ENCODE assay signal across 9 cellular contexts in genomic region chr1:164644774-164645634, GRCh38.
A peak's percentile ranks its signal among the peaks of the same experiment; 100 is the strongest.
DNase-seq lines count a peak whose midpoint lies in the region; ATAC-seq and TF ChIP-seq lines count a peak whose summit lies in the region.
"Had no signal": no experiment of that assay in that cellular context is flagged by ENCODE, and none has a peak within 500 bp of the region (broad histone marks: within the 10 kb centered on the region; RNA-seq: fewer than 3 reads in every experiment).

No MANE protein-coding gene starts in this region.

- no peak for TF ChIP-seq POLR2A in body of pancreas (IDR thresholded peaks at IDR 0.05)

- H3K4ac ChIP-seq in mesenchymal stem cell (ENCODE audit: low read depth in 1 of 2, low read length in 2 of 2) = no peak overlapping the region

- no peak overlapping the region for H4K91ac ChIP-seq in mesenchymal stem cell (ENCODE audit: low read length)

- peak; percentile 71 for ATAC-seq in body of pancreas
- ATAC-seq in HG03460 (IDR thresholded peaks at IDR 0.05; ENCODE audit: unreplicated experiment) = no peak
- no peak for ATAC-seq in HG02970 (IDR thresholded peaks at IDR 0.05; ENCODE audit: low FRiP score, unreplicated experiment)

- no peak overlapping the region for H3K14ac ChIP-seq in mesenchymal stem cell (ENCODE audit: low read length in 2 of 2)

- H3K36me3 ChIP-seq in ACC112 (ENCODE audit: insufficient read depth, low read length) = no peaks in the 10 kb centered on the region; the same call in 1 of the 2 replicates
- H3K36me3 ChIP-seq in body of pancreas (replicated peaks in 1 of 2; ENCODE audit: insufficient read depth in 1 of 2, low read depth in 2 of 2) = no peaks in the 10 kb centered on the region
- peaks cover 0 to 11% of the 10 kb centered on the region in 2 experiments for H3K36me3 ChIP-seq in mesenchymal stem cell (ENCODE audit: control insufficient read depth in 1 of 2, insufficient read depth in 2 of 2, low read depth in 1 of 2, low read length in 2 of 2)

- H3K23ac ChIP-seq in mesenchymal stem cell (ENCODE audit: low read length in 2 of 2) = no peak overlapping the region

- H2BK15ac ChIP-seq in mesenchymal stem cell (ENCODE audit: low read depth, poor library complexity, severe bottlenecking) = no peak overlapping the region

- no peak overlapping the region for H2BK5ac ChIP-seq in mesenchymal stem cell (ENCODE audit: low read depth, low read length, poor library complexity, severe bottlenecking)

- DNase-seq in M059J (ENCODE audit: low read depth) (peak; percentile 77), body of pancreas (no peak), mesenchymal stem cell (peak; percentile 47), foreskin melanocyte (no peak)
- no peak for DNase-seq in activated CD8-positive, alpha-beta memory T cell treated with anti-CD3 and anti-CD28 coated beads, Interleukin-2, amount 50 U/mL, for 48 hours
- DNase-seq: anterior cingulate cortex had no signal

- no peaks in the 10 kb centered on the region for H3K9me3 ChIP-seq in body of pancreas
- no peaks in the 10 kb centered on the region for H3K9me3 ChIP-seq in mesenchymal stem cell (ENCODE audit: control insufficient read depth, low read length)

- H3K4me1 ChIP-seq in ACC112 (ENCODE audit: control insufficient read depth, insufficient read depth, low read length, unreplicated experiment) (peaks cover 30% of the 10 kb centered on the region), body of pancreas (peaks cover 79% of the 10 kb centered on the region), mesenchymal stem cell (ENCODE audit: control insufficient read depth, insufficient read depth, low read depth, low read length) (peaks cover 5% of the 10 kb centered on the region)

- H3K79me2 ChIP-seq in ACC112 (ENCODE audit: control insufficient read depth, insufficient read depth, low read length, unreplicated experiment) = peaks cover 2% of the 10 kb centered on the region

- no peak overlapping the region for H3K18ac ChIP-seq in mesenchymal stem cell (ENCODE audit: low read depth in 1 of 2, low read length in 2 of 2)

- H3K79me1 ChIP-seq in mesenchymal stem cell (replicated peaks; ENCODE audit: low read length, poor library complexity, severe bottlenecking) = peaks cover 7% of the 10 kb centered on the region

- H2BK12ac ChIP-seq in mesenchymal stem cell (ENCODE audit: low read length in 2 of 2) = no peak overlapping the region

- H3K4me2 ChIP-seq in mesenchymal stem cell (ENCODE audit: low read length, poor library complexity, severe bottlenecking) = no peak overlapping the region

- H4K8ac ChIP-seq in mesenchymal stem cell (ENCODE audit: low read length) = no peak overlapping the region

- H3K27ac ChIP-seq in ACC112 (ENCODE audit: low read depth, low read length) = peak overlapping the region; percentile 48
- H3K27ac ChIP-seq in body of pancreas = peak overlapping the region; percentile 17 to 75 (median 62)
- H3K27ac ChIP-seq in mesenchymal stem cell (ENCODE audit: low read length, poor library complexity, severe bottlenecking) = no peak overlapping the region

- no peak for TF ChIP-seq CTCF in body of pancreas (IDR thresholded peaks at IDR 0.05)

- H3K27me3 ChIP-seq in ACC112 (ENCODE audit: insufficient read depth, low read length) = no peaks in the 10 kb centered on the region
- no peaks in the 10 kb centered on the region for H3K27me3 ChIP-seq in body of pancreas
- no peaks in the 10 kb centered on the region for H3K27me3 ChIP-seq in mesenchymal stem cell (ENCODE audit: control insufficient read depth in 1 of 2, insufficient read depth in 1 of 2, low read length in 2 of 2)

- peak overlapping the region; percentile 14; the same call in 1 of the 2 replicates for H3K4me3 ChIP-seq in ACC112 (ENCODE audit: low read depth, low read length)
- H3K4me3 ChIP-seq in body of pancreas = no peak overlapping the region
- peak overlapping the region in 1 of 2 experiments; percentile 72 for H3K4me3 ChIP-seq in mesenchymal stem cell (ENCODE audit: insufficient read depth in 1 of 2, low read depth in 1 of 2, low read length in 2 of 2)

- H2AK5ac ChIP-seq in mesenchymal stem cell (ENCODE audit: low read length, severe bottlenecking) = no peak overlapping the region

- intact Hi-C loops in body of pancreas (cut with DNase I) = no loop called here

- peak overlapping the region; percentile 69 for H3K9ac ChIP-seq in mesenchymal stem cell (ENCODE audit: low read length)

- H2AFZ ChIP-seq in ACC112 (ENCODE audit: low read length, unreplicated experiment) (peak overlapping the region; percentile 58), mesenchymal stem cell (ENCODE audit: low read depth, low read length) (no peak overlapping the region)

- H2BK120ac ChIP-seq in mesenchymal stem cell (ENCODE audit: low read depth, low read length) = no peak overlapping the region

- WGBS in body of pancreas, 2 donors = 27 to 31% methylated on average over 6 of the region's 6 CpGs
- 72% methylated on average over 6 of the region's 6 CpGs for WGBS in mesenchymal stem cell

Comparison
In these comparisons a context has a peak if more than half of its experiments do, and no peak if none do; other contexts are left out.
1. DNase-seq: peak in M059J (single experiment) and mesenchymal stem cell (single experiment); none in body of pancreas (0 of 4), activated CD8-positive, alpha-beta memory T cell treated with anti-CD3 and anti-CD28 coated beads, Interleukin-2, amount 50 U/mL, for 48 hours (single experiment) and foreskin melanocyte (single experiment).